Comparison of ENCODE assay signal across 23 cellular contexts in the genomic region with DNA sequence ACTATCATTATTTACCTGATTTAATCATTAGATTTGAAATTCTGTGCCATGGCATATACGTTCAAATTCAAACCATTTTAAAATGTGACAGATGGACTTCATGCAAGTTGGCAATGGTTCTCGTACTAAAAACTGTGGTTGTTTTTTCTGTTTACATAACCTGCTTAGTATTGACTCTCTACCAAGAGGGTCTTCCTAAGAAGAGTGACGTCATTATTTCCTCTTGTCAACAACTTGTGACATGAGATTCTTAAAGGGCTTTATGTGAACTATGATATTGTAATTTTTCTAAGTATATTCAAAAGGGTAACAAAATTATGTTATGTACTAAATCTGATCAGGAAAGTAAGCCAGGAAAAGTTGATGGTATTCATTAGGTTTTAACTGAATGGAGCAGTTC.
DNase-seq lines count a peak whose midpoint lies in the region; ATAC-seq and FAIRE-seq lines count a peak whose summit lies in the region.
"Had no signal": no experiment of that assay in that cellular context is flagged by ENCODE, and none has a peak within 500 bp of the region (broad histone marks: within the 10 kb centered on the region; RNA-seq: fewer than 3 reads in every experiment).

No MANE protein-coding gene starts in this region.

- FAIRE-seq in urothelium cell line (lab: Jason Lieb, UNC), result peak; percentile 93

- ATAC-seq in HG02759 (IDR thresholded peaks at IDR 0.05; ENCODE audit: unreplicated experiment), result no peak
- ATAC-seq: esophagus mucosa, left lung had no signal

- peaks cover 50% of the 10 kb centered on the region for H3K36me3 Mint-ChIP-seq in dendritic cell treated with granulocyte-macrophage colony-stimulating factor and Interleukin-4, amounts not matched to agents 40 ng/mL and 50 ng/mL, for 4 days (ENCODE audit: low read depth)
- H3K36me3 Mint-ChIP-seq: CD4-positive, alpha-beta memory T cell had no signal

- no peaks in the 10 kb centered on the region for H3K27me3 Mint-ChIP-seq in dendritic cell treated with granulocyte-macrophage colony-stimulating factor and Interleukin-4, amounts not matched to agents 40 ng/mL and 50 ng/mL, for 4 days
- H3K27me3 Mint-ChIP-seq: CD4-positive, alpha-beta memory T cell had no signal

- DNase-seq in NCI-H748 (lab: John Stamatoyannopoulos, UW; ENCODE audit: unreplicated experiment) (peak; percentile 8), NCI-H748 treated with DMSO at 0.1 percent for 48 hours (lab: John Stamatoyannopoulos, UW) (no peak), NCI-H2029 (lab: John Stamatoyannopoulos, UW) (peak; percentile 52), urothelium cell line (ENCODE audit: low spot score) (no peak), KG1 (lab: John Stamatoyannopoulos, UW) (no peak), GDM1 (lab: John Stamatoyannopoulos, UW) (no peak)
- DNase-seq: ACHN; activated CD4-positive, alpha-beta T cell treated with anti-CD3 and anti-CD28 coated beads for 1 hour; CD4-positive, alpha-beta memory T cell; dermis blood vessel endothelial cell; left lung; NCI-H146; NCI-H524; PC-9; SK-N-SH; stimulated activated naive CD4-positive, alpha-beta T cell; T1000; transverse colon had no signal

- peaks cover 38% of the 10 kb centered on the region for H3K4me1 Mint-ChIP-seq in dendritic cell treated with granulocyte-macrophage colony-stimulating factor and Interleukin-4, amounts not matched to agents 40 ng/mL and 50 ng/mL, for 4 days (ENCODE audit: low read depth)
- H3K4me1 Mint-ChIP-seq: CD4-positive, alpha-beta memory T cell; neural progenitor cell had no signal

- H3K4me3 Mint-ChIP-seq in dendritic cell treated with granulocyte-macrophage colony-stimulating factor and Interleukin-4, amounts not matched to agents 40 ng/mL and 50 ng/mL, for 4 days, result no peak overlapping the region
- H3K4me3 Mint-ChIP-seq: CD4-positive, alpha-beta memory T cell; neural progenitor cell had no signal

- intact Hi-C loops in dendritic cell treated with granulocyte-macrophage colony-stimulating factor and Interleukin-4, amounts not matched to agents 40 ng/mL and 50 ng/mL, for 4 days (cut with micrococcal nuclease), result loop anchor here (10.0 kb wide), 1 partner anchor 107 kb away; no protein-coding TSS in a partner anchor

- H3K27ac Mint-ChIP-seq in dendritic cell treated with granulocyte-macrophage colony-stimulating factor and Interleukin-4, amounts not matched to agents 40 ng/mL and 50 ng/mL, for 4 days, result peak overlapping the region; percentile 88
- H3K27ac Mint-ChIP-seq: activated T-helper 2 cell treated with anti-CD3 and anti-CD28 coated beads, Interferon-gamma antibody, Interleukin-2, Interleukin-4, amounts not matched to agents 10 μg/mL and 5 μg/mL and 100 μg/mL, durations not matched to agents 14 hours and 24 hours and 36 hours; CD4-positive, alpha-beta memory T cell; neural progenitor cell had no signal

- no peaks in the 10 kb centered on the region for H3K9me3 Mint-ChIP-seq in dendritic cell treated with granulocyte-macrophage colony-stimulating factor and Interleukin-4, amounts not matched to agents 40 ng/mL and 50 ng/mL, for 4 days
- H3K9me3 Mint-ChIP-seq: activated T-helper 2 cell treated with anti-CD3 and anti-CD28 coated beads, Interferon-gamma antibody, Interleukin-2, Interleukin-4, amounts not matched to agents 10 μg/mL and 5 μg/mL and 100 μg/mL, durations not matched to agents 14 hours and 24 hours and 36 hours; CD4-positive, alpha-beta memory T cell; neural progenitor cell had no signal

Comparison
In these comparisons a context has a peak if more than half of its experiments do, and no peak if none do; other contexts are left out.
1. DNase-seq: peak in NCI-H748 (single experiment) and NCI-H2029 (single experiment); none in NCI-H748 treated with DMSO at 0.1 percent for 48 hours (single experiment), urothelium cell line (single experiment), KG1 (single experiment) and GDM1 (single experiment).